16 cellular contexts compared by ENCODE assay signal in genomic region chr11:68140496-68141246, GRCh38. TPM values are rescaled to one million over a fixed set of nuclear protein-coding genes. Genes with fewer than 3 reads are reported as not detected.
DNase-seq lines count a peak whose midpoint lies in the region; ATAC-seq and TF ChIP-seq lines count a peak whose summit lies in the region.
"Had no signal": no experiment of that assay in that cellular context is flagged by ENCODE, and none has a peak within 500 bp of the region (broad histone marks: within the 10 kb centered on the region; RNA-seq: fewer than 3 reads in every experiment).

No MANE protein-coding gene starts in this region.

- no TSS peak for BruUV-seq in Calu3 (replicated peaks; lab: Mats Ljungman, UMichigan)

- H3K27me3 ChIP-seq in RWPE2 (ENCODE audit: insufficient read depth, poor library complexity, severe bottlenecking), result no peaks in the 10 kb centered on the region
- H3K27me3 ChIP-seq: ascending aorta had no signal

- no peaks in the 10 kb centered on the region for H3K9me3 ChIP-seq in RWPE2 (ENCODE audit: severe bottlenecking)
- H3K9me3 ChIP-seq: ascending aorta had no signal

- CTCF ChIA-PET in Calu3 (lab: Charles Lee), result interaction anchor here (0.7 to 1.8 kb wide), 3 partner anchors 12 to 48 kb away, joined by 3 to 5 read pairs (median 4); no protein-coding TSS in a partner anchor

- H3K27ac Mint-ChIP-seq in Calu3 (ENCODE audit: unreplicated experiment), result no peak overlapping the region
- H3K27ac Mint-ChIP-seq: activated CD4-positive, alpha-beta memory T cell treated with anti-CD3 and anti-CD28 coated beads for 36 hours; CD4-positive, alpha-beta T cell; nephron; type B pancreatic cell had no signal

- DNase-seq in Calu3 (peak; percentile 42), NCI-H1092 treated with DMSO at 0.1 percent for 48 hours (lab: John Stamatoyannopoulos, UW) (peak; percentile 74), RWPE2 (ENCODE audit: low spot score) (peak; percentile 37), midbrain (lab: John Stamatoyannopoulos, UW) (peak; percentile 10), NCI-H526 treated with DMSO at 0.1 percent for 48 hours (lab: John Stamatoyannopoulos, UW) (no peak)
- no peak for DNase-seq in stimulated activated naive CD4-positive, alpha-beta T cell treated with Interleukin-2 at 50 U/mL for 16 hours (lab: John Stamatoyannopoulos, UW)
- DNase-seq: activated CD4-positive, alpha-beta memory T cell treated with anti-CD3 and anti-CD28 coated beads for 36 hours; CD4-positive, alpha-beta T cell; NCI-H1048; retina; T1000 had no signal

- no peaks in the 10 kb centered on the region for H3K27me3 Mint-ChIP-seq in Calu3 (ENCODE audit: unreplicated experiment)
- H3K27me3 Mint-ChIP-seq: activated CD4-positive, alpha-beta memory T cell treated with anti-CD3 and anti-CD28 coated beads for 36 hours; CD4-positive, alpha-beta T cell; type B pancreatic cell had no signal

- H3K4me3 ChIP-seq in RWPE2 (ENCODE audit: severe bottlenecking), result no peak overlapping the region
- H3K4me3 ChIP-seq: ascending aorta had no signal

- no peaks in the 10 kb centered on the region for H3K9me3 Mint-ChIP-seq in Calu3 (ENCODE audit: low read depth, unreplicated experiment)
- H3K9me3 Mint-ChIP-seq: activated CD4-positive, alpha-beta memory T cell treated with anti-CD3 and anti-CD28 coated beads for 36 hours; CD4-positive, alpha-beta T cell; type B pancreatic cell had no signal

- ATAC-seq in RWPE2 (ENCODE audit: low read depth) (no peak), GM21526 (IDR thresholded peaks at IDR 0.05; ENCODE audit: low FRiP score, unreplicated experiment) (no peak), HG02610 (IDR thresholded peaks at IDR 0.05; ENCODE audit: unreplicated experiment) (no peak)

- no peaks in the 10 kb centered on the region for H3K36me3 ChIP-seq in RWPE2 (ENCODE audit: low read depth)
- H3K36me3 ChIP-seq: ascending aorta had no signal

- H3K4me1 Mint-ChIP-seq in Calu3 (ENCODE audit: low read depth, unreplicated experiment), result peaks cover 35% of the 10 kb centered on the region

- H3K4me1 ChIP-seq in RWPE2 (ENCODE audit: insufficient read depth, poor library complexity, severe bottlenecking), result no peaks in the 10 kb centered on the region
- H3K4me1 ChIP-seq: ascending aorta had no signal

- no peak overlapping the region for H3K4me3 Mint-ChIP-seq in Calu3 (ENCODE audit: low read depth, unreplicated experiment)
- H3K4me3 Mint-ChIP-seq: activated CD4-positive, alpha-beta memory T cell treated with anti-CD3 and anti-CD28 coated beads for 36 hours; CD4-positive, alpha-beta T cell; nephron; type B pancreatic cell had no signal

- no peak for TF ChIP-seq CTCF in Calu3 (IDR thresholded peaks at IDR 0.05; ENCODE audit: unreplicated experiment)
- TF ChIP-seq CTCF in RWPE2 (IDR thresholded peaks at IDR 0.05; ENCODE audit: poor library complexity, severe bottlenecking), result no peak

- no peak overlapping the region for H3K27ac ChIP-seq in RWPE2 (ENCODE audit: poor library complexity, severe bottlenecking)
- H3K27ac ChIP-seq: ascending aorta had no signal

- intact Hi-C loops in Calu3 (cut with micrococcal nuclease; ENCODE audit: unreplicated experiment), result no loop called here

- H3K36me3 Mint-ChIP-seq in Calu3 (ENCODE audit: insufficient read depth, unreplicated experiment), result peaks cover 8% of the 10 kb centered on the region
- H3K36me3 Mint-ChIP-seq: activated CD4-positive, alpha-beta memory T cell treated with anti-CD3 and anti-CD28 coated beads for 36 hours; type B pancreatic cell had no signal

RNA-seq across cellular contexts. Expression of gene CHKA, which starts 19.5 kb away (rescaled TPM):
- 100 and 104 TPM in 2 replicates for total RNA-seq in Calu3 (2022)

Comparison
In these comparisons a context has a peak if more than half of its experiments do, and no peak if none do; other contexts are left out.
1. DNase-seq: peak in Calu3 (single experiment), NCI-H1092 treated with DMSO at 0.1 percent for 48 hours (single experiment), RWPE2 (single experiment) and midbrain (single experiment); none in NCI-H526 treated with DMSO at 0.1 percent for 48 hours (single experiment) and stimulated activated naive CD4-positive, alpha-beta T cell treated with Interleukin-2 at 50 U/mL for 16 hours (single experiment).